ENCODE assay signal across 9 cellular contexts in genomic region chr17:44877121-44877520, GRCh38. TPM values are rescaled to one million over a fixed set of nuclear protein-coding genes. Genes with fewer than 3 reads are reported as not detected.
"Had no signal": no experiment of that assay in that cellular context is flagged by ENCODE, and none has a peak within 500 bp of the region (broad histone marks: within the 10 kb centered on the region; RNA-seq: fewer than 3 reads in every experiment).

No MANE protein-coding gene starts in this region.

- H2AFZ ChIP-seq: GM23338 had no signal

- ATAC-seq: GM23338, K562 had no signal

- H3K4me2 ChIP-seq: GM23338 had no signal

- FAIRE-seq: H1, H54, HTR-8/SVneo, K562 had no signal

- DNase-seq: H9, HCEC 1CT, KG1 had no signal

- H3K4me3 ChIP-seq: GM23338, K562 had no signal

RNA-seq across cellular contexts. Expression of gene HIGD1B, which starts 29.4 kb away (rescaled TPM):
- total RNA-seq: GM23338, H1, H9, HT-29, K562 had no signal
- polyA plus RNA-seq: GM23338, H1, K562 had no signal

RNA-seq across cellular contexts. Expression of gene GJC1, which starts 47.0 kb away (rescaled TPM):
- total RNA-seq: HT-29 had no signal
